Comparison of ENCODE assay signal across 25 cellular contexts in genomic region chr12:74586251-74586650, GRCh38.
"Had no signal": no experiment of that assay in that cellular context is flagged by ENCODE, and none has a peak within 500 bp of the region (broad histone marks: within the 10 kb centered on the region; RNA-seq: fewer than 3 reads in every experiment).

No MANE protein-coding gene starts in this region.

- H2AFZ ChIP-seq: neural progenitor cell had no signal

- H3K9me3 ChIP-seq: adrenal gland, esophagus squamous epithelium, left lung, mucosa of descending colon, tibial artery, vagina had no signal

- H3K4me3 Mint-ChIP-seq: activated CD4-positive, alpha-beta T cell treated with anti-CD3 and anti-CD28 coated beads, Interleukin-2, amount 10 ng/mL, durations not matched to agents 24 days and 14 days; activated CD8-positive, alpha-beta T cell treated with anti-CD3 and anti-CD28 coated beads for 36 hours; activated T-cell treated with anti-CD3 and anti-CD28 coated beads, Interleukin-2, amount 50 U/mL, for 4 hours; memory B cell; naive B cell; neural progenitor cell; T-cell had no signal

- H3K27me3 Mint-ChIP-seq: activated CD4-positive, alpha-beta T cell treated with anti-CD3 and anti-CD28 coated beads, Interleukin-2, amount 10 ng/mL, durations not matched to agents 24 days and 14 days; activated CD8-positive, alpha-beta T cell treated with anti-CD3 and anti-CD28 coated beads for 36 hours; memory B cell; progenitor cell of endocrine pancreas had no signal

- H3K4me3 ChIP-seq: adrenal gland, esophagus squamous epithelium, left lung, mucosa of descending colon, neural progenitor cell, tibial artery, vagina had no signal

- H3K27me3 ChIP-seq: adrenal gland, esophagus squamous epithelium, left lung, neural progenitor cell, tibial artery, vagina had no signal

- H3K27ac ChIP-seq: adrenal gland, esophagus squamous epithelium, left lung, neural progenitor cell, tibial artery, vagina had no signal

- H3K4me2 ChIP-seq: neural progenitor cell had no signal

- H3K27ac Mint-ChIP-seq: activated CD4-positive, alpha-beta T cell treated with anti-CD3 and anti-CD28 coated beads, Interleukin-2, amount 10 ng/mL, durations not matched to agents 24 days and 14 days; activated CD8-positive, alpha-beta T cell treated with anti-CD3 and anti-CD28 coated beads for 36 hours; memory B cell; naive B cell; neural progenitor cell; progenitor cell of endocrine pancreas; T-cell had no signal

- H3K36me3 ChIP-seq: adrenal gland, esophagus squamous epithelium, left lung, neural progenitor cell, tibial artery, vagina had no signal

- H3K9me3 Mint-ChIP-seq: activated CD4-positive, alpha-beta T cell treated with anti-CD3 and anti-CD28 coated beads, Interleukin-2, amount 10 ng/mL, durations not matched to agents 24 days and 14 days; activated CD8-positive, alpha-beta T cell treated with anti-CD3 and anti-CD28 coated beads for 36 hours; activated T-cell treated with anti-CD3 and anti-CD28 coated beads, Interleukin-2, amount 50 U/mL, for 4 hours; memory B cell; naive B cell; T-cell had no signal

- H3K4me1 ChIP-seq: adrenal gland, esophagus squamous epithelium, left lung, neural progenitor cell, tibial artery, vagina had no signal

- H3K4me1 Mint-ChIP-seq: activated CD4-positive, alpha-beta T cell treated with anti-CD3 and anti-CD28 coated beads, Interleukin-2, amount 10 ng/mL, durations not matched to agents 24 days and 14 days; memory B cell; naive B cell; T-cell had no signal

- DNase-seq: activated CD4-positive, alpha-beta T cell treated with anti-CD3 and anti-CD28 coated beads, Interleukin-2, amount 10 ng/mL, durations not matched to agents 24 days and 14 days; activated CD8-positive, alpha-beta T cell treated with anti-CD3 and anti-CD28 coated beads for 36 hours; activated effector memory CD4-positive, alpha-beta T cell treated with Interleukin-2 at 50 U/mL for 16 hours; activated naive CD4-positive, alpha-beta T cell treated with anti-CD3 and anti-CD28 coated beads, Interleukin-2, amount 50 U/mL, for 16 hours; activated T-cell treated with anti-CD3 and anti-CD28 coated beads, Interleukin-2, amount 50 U/mL, for 4 hours; adrenal gland; dermis blood vessel endothelial cell; effector memory CD4-positive, alpha-beta T cell; esophagus squamous epithelium; hippocampal formation; kidney; left lung; mucosa of descending colon; naive B cell; stimulated activated CD4-positive, alpha-beta T cell treated with anti-CD3 and anti-CD28 coated beads, Interleukin-12 subunit alpha, Interleukin-12 subunit beta, amount 100 ng/mL, for 4 hours; stimulated activated CD4-positive, alpha-beta T cell treated with anti-CD3 and anti-CD28 coated beads, Interleukin-1b, Interleukin-23, amount 100 ng/mL, for 48 hours; stimulated activated CD8-positive, alpha-beta memory T cell treated with anti-CD3 and anti-CD28 coated beads, Interleukin-4, amount 100 ng/mL, for 48 hours; stimulated activated naive CD4-positive, alpha-beta T cell; T-cell; tibial artery had no signal

- H3K36me3 Mint-ChIP-seq: memory B cell, naive B cell, neural progenitor cell, T-cell had no signal

- FAIRE-seq: endothelial cell of umbilical vein, kidney had no signal

- H3K9ac ChIP-seq: neural progenitor cell had no signal
